ENCODE assay signal across 8 cellular contexts in the genomic region with DNA sequence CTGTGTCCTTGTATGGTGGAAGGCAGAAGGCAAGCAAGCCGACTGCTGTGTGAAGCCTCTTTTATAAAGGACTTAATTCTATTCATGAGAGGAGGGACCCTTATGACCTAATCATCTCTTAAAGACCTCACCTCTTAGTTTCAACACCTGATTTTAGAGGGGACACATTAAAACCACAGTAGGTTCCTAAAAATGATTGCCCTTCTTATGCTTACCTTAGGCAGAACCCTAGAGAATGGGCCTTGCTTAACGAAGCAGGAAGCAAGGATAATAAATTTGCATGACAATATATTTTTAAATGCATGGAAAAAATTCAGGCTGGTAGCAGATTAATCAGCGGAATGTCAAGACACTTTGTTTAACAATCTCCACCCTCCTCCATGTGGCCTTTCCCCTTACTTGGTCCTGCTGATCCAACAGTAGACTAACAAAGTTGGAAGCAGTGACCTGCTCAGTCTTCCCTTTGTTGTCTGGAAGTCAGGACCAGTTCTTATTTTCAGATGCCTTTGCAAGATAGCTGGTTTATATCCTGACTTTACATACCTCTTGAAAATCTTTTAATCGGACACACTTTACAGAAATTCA.
"Had no signal": no experiment of that assay in that cellular context is flagged by ENCODE, and none has a peak within 500 bp of the region (broad histone marks: within the 10 kb centered on the region; RNA-seq: fewer than 3 reads in every experiment).

No MANE protein-coding gene starts in this region.

- H3K27ac ChIP-seq: hepatocyte, suprapubic skin had no signal

- H3K4me3 ChIP-seq: hepatocyte, lung, suprapubic skin had no signal

- H3K9me3 ChIP-seq: suprapubic skin had no signal

- H3K36me3 ChIP-seq: suprapubic skin had no signal

- DNase-seq: dermis blood vessel endothelial cell, islet precursor cell, nucleus accumbens, posterior cingulate gyrus, retina had no signal

- H3K27me3 ChIP-seq: hepatocyte, suprapubic skin had no signal

- H3K4me1 ChIP-seq: suprapubic skin had no signal
